ENCODE assay signal across 9 cellular contexts in genomic region chr16:89200850-89201466, GRCh38. TPM values are rescaled to one million over a fixed set of nuclear protein-coding genes. Genes with fewer than 3 reads are reported as not detected.
DNase-seq lines count a peak whose midpoint lies in the region; ATAC-seq and TF ChIP-seq lines count a peak whose summit lies in the region.
"Had no signal": no experiment of that assay in that cellular context is flagged by ENCODE, and none has a peak within 500 bp of the region (broad histone marks: within the 10 kb centered on the region; RNA-seq: fewer than 3 reads in every experiment).

No MANE protein-coding gene starts in this region.

- no peak for ATAC-seq in Right ventricle myocardium inferior
- no peak for ATAC-seq in left ventricle myocardium superior
- peak; percentile 4 for ATAC-seq in body of pancreas
- ATAC-seq in lower lobe of right lung, result peak in 1 of 2 donors; percentile 3
- ATAC-seq in upper lobe of right lung, result no peak
- ATAC-seq in GM18519 (IDR thresholded peaks at IDR 0.05; ENCODE audit: low FRiP score, unreplicated experiment), result no peak

- whole genome bisulfite sequencing in body of pancreas, 2 donors, result 5% methylated on average over 43 of the region's 68 CpGs; no CpG with 5 or more reads in 1 of the 2 donors

- TF ChIP-seq CTCF in body of pancreas (IDR thresholded peaks at IDR 0.05), result no peak
- no peak for TF ChIP-seq CTCF in lower lobe of right lung (IDR thresholded peaks at IDR 0.05)
- no peak for TF ChIP-seq CTCF in upper lobe of right lung (IDR thresholded peaks at IDR 0.05)

- DNase-seq in Right ventricle myocardium inferior (ENCODE audit: missing footprints) (peak; percentile 46), left ventricle myocardium superior (no peak), body of pancreas (no peak), lower lobe of right lung (peak; percentile 51), upper lobe of right lung (peak; percentile 69), NCI-H1105 treated with DMSO at 0.1 percent for 48 hours (lab: John Stamatoyannopoulos, UW) (no peak), amniotic stem cell (lab: John Stamatoyannopoulos, UW) (no peak)

- H3K4me3 ChIP-seq in body of pancreas, result no peak overlapping the region
- peak overlapping the region; percentile 49 for H3K4me3 ChIP-seq in lower lobe of right lung
- peak overlapping the region; percentile 40 for H3K4me3 ChIP-seq in upper lobe of right lung

- no peak overlapping the region for H3K27ac ChIP-seq in body of pancreas
- H3K27ac ChIP-seq in lower lobe of right lung, result peak overlapping the region; percentile 72
- H3K27ac ChIP-seq in upper lobe of right lung, result peak overlapping the region; percentile 47
- H3K27ac ChIP-seq: VCaP had no signal

- H3K27me3 ChIP-seq in body of pancreas (peaks cover 0 to 12% of the 10 kb centered on the region in 2 donors), lower lobe of right lung (ENCODE audit: low read depth) (peaks cover 53% of the 10 kb centered on the region), upper lobe of right lung (peaks cover 47% of the 10 kb centered on the region)

- TF ChIP-seq POLR2A in body of pancreas (IDR thresholded peaks at IDR 0.05), result no peak

- H3K4me1 ChIP-seq in body of pancreas (peaks cover 21% of the 10 kb centered on the region), lower lobe of right lung (peaks cover 21% of the 10 kb centered on the region), upper lobe of right lung (peaks cover 4% of the 10 kb centered on the region)

- intact Hi-C loops in Right ventricle myocardium inferior (cut with DNase I), result no loop called here
- intact Hi-C loops in left ventricle myocardium superior (cut with micrococcal nuclease), result no loop called here
- intact Hi-C loops in body of pancreas (cut with DNase I), result no loop called here
- intact Hi-C loops in lower lobe of right lung (cut with DNase I), result no loop called here
- intact Hi-C loops in upper lobe of right lung (cut with DNase I), result no loop called here

- no peaks in the 10 kb centered on the region for H3K36me3 ChIP-seq in body of pancreas (replicated peaks in 1 of 2; ENCODE audit: insufficient read depth in 1 of 2, low read depth in 2 of 2)
- H3K36me3 ChIP-seq in lower lobe of right lung, result no peaks in the 10 kb centered on the region
- H3K36me3 ChIP-seq in upper lobe of right lung, result no peaks in the 10 kb centered on the region

- H3K9me3 ChIP-seq in body of pancreas (no peaks in the 10 kb centered on the region), lower lobe of right lung (no peaks in the 10 kb centered on the region), upper lobe of right lung (no peaks in the 10 kb centered on the region)

RNA-seq across cellular contexts. Expression of gene SLC22A31, which starts 0.6 kb away (rescaled TPM):
- not detected for total RNA-seq in Right ventricle myocardium inferior
- total RNA-seq in left ventricle myocardium superior, result not detected
- 10 to 100 TPM in 1 of 2 donors, not detected in 1; 68.2 TPM for total RNA-seq in body of pancreas
- total RNA-seq in lower lobe of right lung, result 132 TPM
- total RNA-seq in upper lobe of right lung, result 136 TPM

RNA-seq across cellular contexts. Expression of gene ZNF778, which starts 16.5 kb away (rescaled TPM):
- total RNA-seq in Right ventricle myocardium inferior (6.9 TPM), left ventricle myocardium superior (8.1 TPM), body of pancreas (1 to 10 TPM; 4.9 to 5.6 TPM), lower lobe of right lung (9.7 TPM), upper lobe of right lung (10.3 TPM)

RNA-seq across cellular contexts. Expression of gene CDH15, which starts 29.4 kb away (rescaled TPM):
- total RNA-seq in Right ventricle myocardium inferior, result not detected
- not detected for total RNA-seq in left ventricle myocardium superior
- 1 to 10 TPM in 1 of 2 donors, not detected in 1; 1.0 TPM for total RNA-seq in body of pancreas
- total RNA-seq in lower lobe of right lung, result 0.50 TPM
- 0.43 TPM for total RNA-seq in upper lobe of right lung

Comparison
In these comparisons a context has a peak if more than half of its experiments do, and no peak if none do; other contexts are left out.
1. DNase-seq: peak in Right ventricle myocardium inferior (single experiment), lower lobe of right lung (single experiment) and upper lobe of right lung (single experiment); none in left ventricle myocardium superior (single experiment), body of pancreas (0 of 4), NCI-H1105 treated with DMSO at 0.1 percent for 48 hours (single experiment) and amniotic stem cell (single experiment).
2. H3K27ac ChIP-seq: peak in lower lobe of right lung (single experiment) and upper lobe of right lung (single experiment); none in body of pancreas (0 of 4).
3. H3K4me3 ChIP-seq: peak in lower lobe of right lung (single experiment) and upper lobe of right lung (single experiment); none in body of pancreas (0 of 2).